21 cellular contexts compared by ENCODE assay signal in genomic region chr5:2577637-2578036, GRCh38.
DNase-seq lines count a peak whose midpoint lies in the region; ATAC-seq, FAIRE-seq and TF ChIP-seq lines count a peak whose summit lies in the region.
"Had no signal": no experiment of that assay in that cellular context is flagged by ENCODE, and none has a peak within 500 bp of the region (broad histone marks: within the 10 kb centered on the region; RNA-seq: fewer than 3 reads in every experiment).

No MANE protein-coding gene starts in this region.

- H2BK120ac ChIP-seq in H1 (replicated peaks; ENCODE audit: low read depth, low read length) = no peak overlapping the region

- no peaks in the 10 kb centered on the region for H3K4me1 Mint-ChIP-seq in activated CD4-positive, alpha-beta T cell treated with anti-CD3 and anti-CD28 coated beads, Interleukin-2, amount 10 ng/mL, durations not matched to agents 24 days and 14 days
- peaks cover 15% of the 10 kb centered on the region for H3K4me1 Mint-ChIP-seq in neural progenitor cell
- H3K4me1 Mint-ChIP-seq: B cell had no signal

- 0 out of 7 replicates have a peak, but pooled peaks cover 0 to 3% (median 0%) of the 10 kb centered on the region in 4 experiments for H3K4me1 ChIP-seq in H1 (replicated peaks in 1 of 4; ENCODE audit: control insufficient read depth in 3 of 4, insufficient read depth in 4 of 4, low read length in 3 of 4)
- peaks cover 6% of the 10 kb centered on the region for H3K4me1 ChIP-seq in neural progenitor cell
- no peaks in the 10 kb centered on the region for H3K4me1 ChIP-seq in upper lobe of left lung
- H3K4me1 ChIP-seq: A549, Caco-2 had no signal

- no peak overlapping the region for H3K4me3 Mint-ChIP-seq in activated CD4-positive, alpha-beta T cell treated with anti-CD3 and anti-CD28 coated beads, Interleukin-2, amount 10 ng/mL, durations not matched to agents 24 days and 14 days
- no peak overlapping the region for H3K4me3 Mint-ChIP-seq in neural progenitor cell
- H3K4me3 Mint-ChIP-seq: B cell; CD4-positive, alpha-beta T cell; H9 had no signal

- no peak overlapping the region for H2BK5ac ChIP-seq in H1 (ENCODE audit: low read depth, low read length)

- no peaks in the 10 kb centered on the region for H3K27me3 Mint-ChIP-seq in activated CD4-positive, alpha-beta T cell treated with anti-CD3 and anti-CD28 coated beads, Interleukin-2, amount 10 ng/mL, durations not matched to agents 24 days and 14 days
- peaks cover 15% of the 10 kb centered on the region for H3K27me3 Mint-ChIP-seq in neural progenitor cell (ENCODE audit: insufficient read depth, low read depth)
- H3K27me3 Mint-ChIP-seq: B cell; CD4-positive, alpha-beta T cell had no signal

- peak; percentile 24 to 54 for ATAC-seq in upper lobe of left lung (ENCODE audit: low FRiP score in 2 of 2)
- no peak for ATAC-seq in HG02852 (IDR thresholded peaks at IDR 0.05; ENCODE audit: unreplicated experiment)
- ATAC-seq: A549 had no signal

- H2AK5ac ChIP-seq in H1 (ENCODE audit: low read depth, low read length) = no peak overlapping the region

- no peak for FAIRE-seq in H1 (lab: Jason Lieb, UNC)
- FAIRE-seq: A549, D721Med, GM12892, GM18507 had no signal

- CTCF ChIA-PET in H1 (lab: Charles Lee; ENCODE audit: partially characterized antibody) = interaction anchor here (1.1 to 1.4 kb wide), 4 partner anchors 14 to 227 kb away, joined by 3 to 6 read pairs (median 3); no protein-coding TSS in a partner anchor

- TF ChIP-seq EP300 in H1 (IDR thresholded peaks at IDR 0.05; ENCODE audit: borderline replicate concordance in 1 of 2, low read depth in 2 of 2, low read length in 2 of 2) (no peak), upper lobe of left lung (IDR thresholded peaks at IDR 0.05) (no peak)

- TF ChIP-seq POLR2A in H1 (IDR thresholded peaks at IDR 0.05; ENCODE audit: control extremely low read depth in 1 of 2, low read depth in 2 of 2, low read length in 2 of 2) = no peak
- TF ChIP-seq POLR2A in upper lobe of left lung (IDR thresholded peaks at IDR 0.05) = no peak

- no peak overlapping the region for H4K91ac ChIP-seq in H1 (replicated peaks; ENCODE audit: insufficient read length, low read length)

- H3K9ac ChIP-seq in H1 (replicated peaks in 1 of 4; ENCODE audit: extremely low read depth in 1 of 4, low read depth in 3 of 4, low read length in 3 of 4) (no peak overlapping the region), neural progenitor cell (no peak overlapping the region)

- no peaks in the 10 kb centered on the region for H3K36me3 ChIP-seq in H1 (ENCODE audit: control insufficient read depth in 2 of 4, insufficient read depth in 4 of 4, low read length in 3 of 4)
- no peaks in the 10 kb centered on the region for H3K36me3 ChIP-seq in neural progenitor cell
- H3K36me3 ChIP-seq in upper lobe of left lung = no peaks in the 10 kb centered on the region

- no peak for TF ChIP-seq RAD21 in H1 (IDR thresholded peaks at IDR 0.05 in 1 of 2, conservative IDR thresholded peaks at IDR 0.05 in 1 of 2; ENCODE audit: low read depth in 2 of 2, low read length in 2 of 2)

- no peak for TF ChIP-seq CTCF in H1 (IDR thresholded peaks at IDR 0.05; ENCODE audit: control extremely low read depth in 1 of 3, insufficient read depth in 1 of 3, low read depth in 1 of 3, low read length in 3 of 3)
- no peak for TF ChIP-seq CTCF in neural progenitor cell (IDR thresholded peaks at IDR 0.05)
- no peak for TF ChIP-seq CTCF in upper lobe of left lung (IDR thresholded peaks at IDR 0.05)

- H3K4me2 ChIP-seq in H1 (ENCODE audit: insufficient read depth in 1 of 2, low read depth in 2 of 2, low read length in 2 of 2) (no peak overlapping the region), neural progenitor cell (no peak overlapping the region)
- H3K4me2 ChIP-seq: A549 had no signal

- H2BK20ac ChIP-seq in H1 (ENCODE audit: low read length) = no peak overlapping the region

- no peaks in the 10 kb centered on the region for H3K23me2 ChIP-seq in H1 (ENCODE audit: low read depth, low read length)

- H3K79me2 ChIP-seq in H1 (ENCODE audit: control insufficient read depth in 1 of 2, insufficient read depth in 2 of 2, low read length in 2 of 2) (no peaks in the 10 kb centered on the region), neural progenitor cell (ENCODE audit: low read depth) (no peaks in the 10 kb centered on the region)

- 0 out of 2 replicates have a peak overlapping the region, but pooled peaks have one; percentile 18 for H4K8ac ChIP-seq in H1 (ENCODE audit: extremely low read depth, insufficient read depth, low read length)

- H3K4ac ChIP-seq in H1 (replicated peaks; ENCODE audit: insufficient read length, low read depth, low read length) = no peak overlapping the region

- DNase-seq in activated CD4-positive, alpha-beta T cell treated with anti-CD3 and anti-CD28 coated beads, Interleukin-2, amount 10 ng/mL, durations not matched to agents 24 days and 14 days = peak; percentile 17
- no peak for DNase-seq in activated CD4-positive, alpha-beta T cell treated with anti-CD3 and anti-CD28 coated beads, Interleukin-2, amount 50 U/mL, for 48 hours
- no peak for DNase-seq in H1 (ENCODE audit: low read depth in 1 of 2, low spot score in 2 of 2)
- DNase-seq in neural progenitor cell (ENCODE audit: low spot score) = no peak
- DNase-seq in upper lobe of left lung = no peak
- no peak for DNase-seq in NCI-H2227 (lab: John Stamatoyannopoulos, UW; ENCODE audit: unreplicated experiment)
- DNase-seq in foreskin melanocyte = no peak
- DNase-seq: Caco-2; CD4-positive, alpha-beta T cell; DMS79; GDM1; GOT3; H9 had no signal

- intact Hi-C loops in activated CD4-positive, alpha-beta T cell treated with anti-CD3 and anti-CD28 coated beads, Interleukin-2, amount 10 ng/mL, durations not matched to agents 24 days and 14 days (cut with micrococcal nuclease) = no loop called here

- H3K36me3 Mint-ChIP-seq in activated CD4-positive, alpha-beta T cell treated with anti-CD3 and anti-CD28 coated beads, Interleukin-2, amount 10 ng/mL, durations not matched to agents 24 days and 14 days (ENCODE audit: low read depth) = no peaks in the 10 kb centered on the region
- H3K36me3 Mint-ChIP-seq in neural progenitor cell = no peaks in the 10 kb centered on the region

- H3K27me3 ChIP-seq in H1 (replicated peaks in 1 of 4; ENCODE audit: control insufficient read depth in 3 of 4, extremely low read depth in 1 of 4, insufficient read depth in 3 of 4, low read length in 3 of 4) (no peaks in the 10 kb centered on the region; a peak in 1 of 7 replicates), neural progenitor cell (no peaks in the 10 kb centered on the region), upper lobe of left lung (no peaks in the 10 kb centered on the region)

- WGBS in H1 (ENCODE audit: extremely low coverage in 1 of 2, insufficient coverage in 1 of 2, insufficient read length in 1 of 2, insufficient replicate concordance in 2 of 2, low coverage in 1 of 2, low lambda C conversion rate in 2 of 2, missing lambda C conversion rate in 1 of 2), 2 experiments = 90% methylated on average over 6 of the region's 6 CpGs; no CpG with 5 or more reads in 1 of the 2 experiments
- WGBS in upper lobe of left lung, 2 donors = 88 to 92% methylated on average over 6 of the region's 6 CpGs

- no peak overlapping the region for H3K4me3 ChIP-seq in H1 (ENCODE audit: extremely low read depth in 1 of 4, insufficient read depth in 2 of 4, low read depth in 3 of 4, low read length in 4 of 4)
- no peak overlapping the region for H3K4me3 ChIP-seq in neural progenitor cell
- H3K4me3 ChIP-seq in upper lobe of left lung = no peak overlapping the region
- H3K4me3 ChIP-seq: A549 had no signal

- H4K20me1 ChIP-seq in H1 (replicated peaks in 1 of 2; ENCODE audit: control insufficient read depth in 1 of 2, insufficient read depth in 2 of 2, low read length in 2 of 2) (no peaks in the 10 kb centered on the region), neural progenitor cell (ENCODE audit: low read depth) (no peaks in the 10 kb centered on the region)

- H3K27ac Mint-ChIP-seq in activated CD4-positive, alpha-beta T cell treated with anti-CD3 and anti-CD28 coated beads, Interleukin-2, amount 10 ng/mL, durations not matched to agents 24 days and 14 days = no peak overlapping the region
- peak overlapping the region; percentile 34 for H3K27ac Mint-ChIP-seq in neural progenitor cell
- H3K27ac Mint-ChIP-seq: B cell; CD4-positive, alpha-beta T cell; H9 had no signal

- H3F3A ChIP-seq in neural progenitor cell (ENCODE audit: low read depth) = no peaks in the 10 kb centered on the region

- no peak overlapping the region for H2BK12ac ChIP-seq in H1 (ENCODE audit: low read depth, low read length)

- H3K9me3 Mint-ChIP-seq in activated CD4-positive, alpha-beta T cell treated with anti-CD3 and anti-CD28 coated beads, Interleukin-2, amount 10 ng/mL, durations not matched to agents 24 days and 14 days = no peaks in the 10 kb centered on the region
- peaks cover 3% of the 10 kb centered on the region for H3K9me3 Mint-ChIP-seq in neural progenitor cell
- H3K9me3 Mint-ChIP-seq: H9 had no signal

- H3K9me3 ChIP-seq in H1 (ENCODE audit: insufficient read depth in 2 of 2, low read depth in 1 of 2, low read length in 1 of 2) (no peaks in the 10 kb centered on the region), neural progenitor cell (ENCODE audit: low read depth) (no peaks in the 10 kb centered on the region), upper lobe of left lung (no peaks in the 10 kb centered on the region)
- H3K9me3 ChIP-seq: A549, Caco-2 had no signal

- POLR2A ChIA-PET in H1 (lab: Charles Lee; ENCODE audit: partially characterized antibody) = interaction anchor here (0.9 kb wide), 1 partner anchor 172 kb away, joined by 5 read pairs; no protein-coding TSS in a partner anchor

- H4K5ac ChIP-seq in H1 (ENCODE audit: insufficient read length, low read depth, low read length) = no peak overlapping the region

- H3K79me1 ChIP-seq in H1 (ENCODE audit: low read depth, low read length) = no peaks in the 10 kb centered on the region

- no peak overlapping the region for H2BK15ac ChIP-seq in H1 (ENCODE audit: low read length)

- no peak overlapping the region for H3K18ac ChIP-seq in H1 (ENCODE audit: extremely low read depth, low read length)

- H3K56ac ChIP-seq in H1 (replicated peaks; ENCODE audit: insufficient read length, low read depth, low read length) = no peak overlapping the region

- H3K27ac ChIP-seq in H1 (ENCODE audit: low read depth, low read length) (no peak overlapping the region), neural progenitor cell (no peak overlapping the region), upper lobe of left lung (no peak overlapping the region)
- H3K27ac ChIP-seq: 22Rv1, A549, C4-2B had no signal

- H3K23ac ChIP-seq in H1 (ENCODE audit: insufficient read length) = no peak overlapping the region

- no peak overlapping the region for H3K14ac ChIP-seq in H1 (ENCODE audit: insufficient read length)

- no peak overlapping the region for H2AFZ ChIP-seq in H1 (ENCODE audit: low read length)
- no peak overlapping the region for H2AFZ ChIP-seq in neural progenitor cell (replicated peaks)

TF ChIP-seq in H1, 55 proteins besides CTCF, POLR2A, EP300 and RAD21 (continues in another document):
- TF ChIP-seq SRF (IDR thresholded peaks at IDR 0.05; ENCODE audit: low read depth, low read length) (no peak), SP2 (IDR thresholded peaks at IDR 0.05; ENCODE audit: low read length) (no peak)
